In the genomic region with DNA sequence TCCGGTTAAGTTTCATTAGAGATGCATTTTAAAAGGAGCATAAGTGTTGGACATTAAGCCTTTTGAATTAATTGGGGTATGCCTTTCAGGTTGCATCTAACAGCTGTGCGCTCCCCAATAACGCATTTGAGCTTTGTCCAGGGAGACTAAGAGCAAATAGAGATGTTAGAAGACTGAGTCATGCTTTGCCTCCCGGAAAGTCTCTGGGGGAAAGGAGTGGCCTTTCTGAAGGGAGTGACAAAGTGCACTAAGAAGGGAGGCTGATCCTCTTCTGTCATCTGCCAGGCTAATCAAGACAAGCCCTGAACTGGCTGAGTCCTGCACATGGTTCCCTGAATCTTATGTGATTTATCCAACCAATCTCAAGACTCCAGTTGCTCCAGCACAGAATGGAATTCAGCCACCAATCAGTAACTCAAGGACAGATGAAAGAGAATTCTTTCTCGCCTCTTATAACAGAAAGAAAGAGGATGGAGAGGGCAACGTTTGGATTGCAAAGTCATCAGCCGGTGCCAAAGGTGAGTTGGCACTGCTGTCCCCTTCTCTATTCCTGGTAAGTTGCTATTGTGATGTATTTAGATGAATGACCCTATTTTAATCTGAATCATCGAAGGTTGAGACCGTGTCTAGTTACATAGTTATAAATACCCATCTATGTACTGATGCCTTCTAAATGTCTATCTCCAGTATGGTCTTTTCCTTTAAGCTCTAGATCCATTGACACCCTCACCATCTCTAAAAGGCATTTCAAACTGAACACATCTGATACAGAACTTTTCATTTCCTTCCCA, we compare ENCODE assay signal across 13 cellular contexts. TPM values are rescaled to one million over a fixed set of nuclear protein-coding genes. Genes with fewer than 3 reads are reported as not detected.
DNase-seq lines count a peak whose midpoint lies in the region; ATAC-seq and TF ChIP-seq lines count a peak whose summit lies in the region.
"Had no signal": no experiment of that assay in that cellular context is flagged by ENCODE, and none has a peak within 500 bp of the region (broad histone marks: within the 10 kb centered on the region; RNA-seq: fewer than 3 reads in every experiment).

No MANE protein-coding gene starts in this region.

- DNase-seq in AG08396 (ENCODE audit: low spot score) (peak; percentile 73), HT-29 (ENCODE audit: low spot score) (peak; percentile 43), astrocyte of the spinal cord (ENCODE audit: low read depth, low spot score) (peak; percentile 60), islet precursor cell (peak; percentile 69), GM10266 (ENCODE audit: extremely low spot score) (no peak), NCI-H2196 (lab: John Stamatoyannopoulos, UW; ENCODE audit: unreplicated experiment) (no peak), middle frontal gyrus (ENCODE audit: extremely low spot score, low spot score) (no peak)
- DNase-seq: activated CD8-positive, alpha-beta T cell treated with anti-CD3 and anti-CD28 coated beads for 36 hours; cerebellar nuclear complex; immature natural killer cell; OCI-M1; stimulated activated naive CD8-positive, alpha-beta T cell treated with anti-CD3 and anti-CD28 coated beads, Interleukin-15, Interleukin-2, amounts not matched to agents 100 U/mL and 50 U/mL, for 24 hours had no signal

- no peak for TF ChIP-seq CTCF in astrocyte of the spinal cord (IDR thresholded peaks at IDR 0.05; ENCODE audit: low read depth, low read length)
- no peak for TF ChIP-seq CTCF in GM10266 (IDR thresholded peaks at IDR 0.05; ENCODE audit: control insufficient read depth, insufficient read depth, low read depth, missing control alignments)

- H3K4me3 ChIP-seq in astrocyte of the spinal cord (ENCODE audit: low read depth, low read length): no peak overlapping the region

- in situ Hi-C loops in astrocyte of the spinal cord (cut with HindIII; ENCODE audit: low sequenced_read_pairs): no loop called here

- ATAC-seq in HG03025 (IDR thresholded peaks at IDR 0.05; ENCODE audit: low FRiP score, unreplicated experiment): no peak
- ATAC-seq: activated CD8-positive, alpha-beta T cell treated with anti-CD3 and anti-CD28 coated beads for 36 hours; stimulated activated naive CD8-positive, alpha-beta T cell treated with anti-CD3 and anti-CD28 coated beads, Interleukin-15, Interleukin-2, amounts not matched to agents 100 U/mL and 50 U/mL, for 24 hours had no signal

RNA-seq across cellular contexts. Expression of a gene that starts 12.1 kb away (rescaled TPM):
- 9.4 and 10.4 TPM in 2 replicates for total RNA-seq in HT-29 (2014; rRNA removed; shearing (Covaris generic))

RNA-seq across cellular contexts. Expression of a gene that starts 48.2 kb away (rescaled TPM):
- total RNA-seq in HT-29 (2014; rRNA removed; shearing (Covaris generic)): 33.0 and 33.5 TPM in 2 replicates

Comparison
In these comparisons a context has a peak if more than half of its experiments do, and no peak if none do; other contexts are left out.
1. DNase-seq: peak in AG08396 (single experiment), HT-29 (single experiment), astrocyte of the spinal cord (single experiment) and islet precursor cell (single experiment); none in GM10266 (single experiment), NCI-H2196 (single experiment) and middle frontal gyrus (single experiment).